8 cellular contexts compared by ENCODE assay signal in genomic region chr3:123584988-123585937, GRCh38. TPM values are rescaled to one million over a fixed set of nuclear protein-coding genes. Genes with fewer than 3 reads are reported as not detected.
DNase-seq lines count a peak whose midpoint lies in the region; ATAC-seq and TF ChIP-seq lines count a peak whose summit lies in the region.

Gene HACD2 (minus strand): TSS chr3:123585053. CDS start chr3:123585027, 26 bp downstream.

- no peak within 1 kb of the TSS for H3K4me3 Mint-ChIP-seq in chondrocyte (ENCODE audit: unreplicated experiment)

- no peaks in the 10 kb centered on the region for H3K27me3 ChIP-seq in kidney epithelial cell (ENCODE audit: control insufficient read depth, insufficient read depth, low read length)

- H3K27ac Mint-ChIP-seq in chondrocyte (ENCODE audit: unreplicated experiment): peak within 1 kb of the TSS; percentile 82

- no peaks in the 10 kb centered on the region for H3K36me3 ChIP-seq in kidney epithelial cell (ENCODE audit: control insufficient read depth, insufficient read depth, low read length)

- ATAC-seq in HG03439 (IDR thresholded peaks at IDR 0.05; ENCODE audit: unreplicated experiment): peak; percentile 91

- TF ChIP-seq CTCF in chondrocyte (IDR thresholded peaks at IDR 0.05) (no peak), kidney epithelial cell (IDR thresholded peaks at IDR 0.05; ENCODE audit: insufficient read depth, low read length, poor library complexity, severe bottlenecking) (no peak)

- H3K9me3 Mint-ChIP-seq in chondrocyte (ENCODE audit: low read depth): no peaks in the 10 kb centered on the region

- no peaks in the 10 kb centered on the region for H3K27me3 Mint-ChIP-seq in chondrocyte (ENCODE audit: low read depth)

- H3K36me3 Mint-ChIP-seq in chondrocyte (ENCODE audit: low read depth): peaks cover 7% of the 10 kb centered on the region

- H3K4me1 Mint-ChIP-seq in chondrocyte (ENCODE audit: low read depth): peaks cover 27% of the 10 kb centered on the region

- peak; percentile 99 for DNase-seq in AML-193 (lab: John Stamatoyannopoulos, UW)
- peak; percentile 93 for DNase-seq in NCI-H510A treated with DMSO at 0.1 percent for 48 hours (lab: John Stamatoyannopoulos, UW)
- peak; percentile 90 to 91 for DNase-seq in activated CD4-positive, alpha-beta T cell treated with anti-CD3 and anti-CD28 coated beads for 24 hours (ENCODE audit: low read depth in 2 of 2)
- DNase-seq in chondrocyte (ENCODE audit: low spot score): peak; percentile 99
- peak; percentile 80 for DNase-seq in kidney epithelial cell (ENCODE audit: low read depth)
- peak; percentile 90 to 93 for DNase-seq in stimulated activated CD4-positive, alpha-beta T cell treated with anti-CD3 and anti-CD28 coated beads, Interleukin-15, amount 100 ng/mL, for 48 hours (ENCODE audit: low read depth in 2 of 2)

- peak; percentile 84 for TF ChIP-seq POLR2A in GM19193 (IDR thresholded peaks at IDR 0.05; ENCODE audit: extremely low read depth, insufficient read depth, insufficient read length)

- H3K4me3 ChIP-seq in kidney epithelial cell (ENCODE audit: low read depth, low read length): peak within 1 kb of the TSS; percentile 75

RNA-seq across cellular contexts. Expression of gene HACD2, which starts in this region (rescaled TPM):
- total RNA-seq in chondrocyte (78.4 to 106 TPM (median 79.0 TPM) in 3 replicates), kidney epithelial cell (25.2 and 25.5 TPM in 2 replicates)

Comparison
In these comparisons a context has a peak if more than half of its experiments do, and no peak if none do; other contexts are left out.
1. Peak in every context shown above with its lines: DNase-seq, ATAC-seq and H3K4me3 ChIP-seq.